In genomic region chr11:102462610-102463009, GRCh38 we compare ENCODE assay signal across 24 cellular contexts.
"Had no signal": no experiment of that assay in that cellular context is flagged by ENCODE, and none has a peak within 500 bp of the region (broad histone marks: within the 10 kb centered on the region; RNA-seq: fewer than 3 reads in every experiment).

No MANE protein-coding gene starts in this region.

- H3K4me3 ChIP-seq: MG63, SK-N-MC had no signal

- H3K4me2 ChIP-seq: KMS-11 had no signal

- H3K36me3 ChIP-seq: MG63 had no signal

- H3K9me3 ChIP-seq: MG63 had no signal

- H3K27me3 ChIP-seq: MG63 had no signal

- H3K27ac ChIP-seq: KMS-11, SK-N-MC, VCaP had no signal

- ATAC-seq: activated CD4-positive, alpha-beta T cell treated with anti-CD3 and anti-CD28 coated beads for 36 hours; activated naive CD4-positive, alpha-beta T cell treated with anti-CD3 and anti-CD28 coated beads, Interleukin-2, amount 50 U/mL, for 72 hours; Panc1; Right ventricle myocardium inferior had no signal

- H3K9ac ChIP-seq: KMS-11 had no signal

- DNase-seq: activated CD4-positive, alpha-beta memory T cell treated with anti-CD3 and anti-CD28 coated beads, Interleukin-2, amount 10 ng/mL, durations not matched to agents 7 days and 5 days; activated CD4-positive, alpha-beta T cell treated with anti-CD3 and anti-CD28 coated beads for 36 hours; activated CD4-positive, alpha-beta T cell treated with anti-CD3 and anti-CD28 coated beads, Interleukin-2, amount 50 U/mL, for 1 hour; activated CD8-positive, alpha-beta memory T cell treated with anti-CD3 and anti-CD28 coated beads, Interleukin-2, amount 50 U/mL, for 4 hours; activated T-cell treated with anti-CD3 and anti-CD28 coated beads, Interleukin-2, amount 50 U/mL, for 1 hour; cerebellar nuclear complex; MG63; NCI-H1105; NCI-H1436 treated with DMSO at 0.1 percent for 48 hours; NCI-H187; NCI-H2081; NCI-H510A treated with DMSO at 0.1 percent for 48 hours; NCI-H69; NK-92 treated with Interleukin-12 subunit alpha and Interleukin-12 subunit beta, amount 100 ng/mL, for 24 hours; OCI-M1; RPMI8226; T-cell; T-helper 2 cell had no signal
